ENCODE assay signal across 1 cellular context in the genomic region with DNA sequence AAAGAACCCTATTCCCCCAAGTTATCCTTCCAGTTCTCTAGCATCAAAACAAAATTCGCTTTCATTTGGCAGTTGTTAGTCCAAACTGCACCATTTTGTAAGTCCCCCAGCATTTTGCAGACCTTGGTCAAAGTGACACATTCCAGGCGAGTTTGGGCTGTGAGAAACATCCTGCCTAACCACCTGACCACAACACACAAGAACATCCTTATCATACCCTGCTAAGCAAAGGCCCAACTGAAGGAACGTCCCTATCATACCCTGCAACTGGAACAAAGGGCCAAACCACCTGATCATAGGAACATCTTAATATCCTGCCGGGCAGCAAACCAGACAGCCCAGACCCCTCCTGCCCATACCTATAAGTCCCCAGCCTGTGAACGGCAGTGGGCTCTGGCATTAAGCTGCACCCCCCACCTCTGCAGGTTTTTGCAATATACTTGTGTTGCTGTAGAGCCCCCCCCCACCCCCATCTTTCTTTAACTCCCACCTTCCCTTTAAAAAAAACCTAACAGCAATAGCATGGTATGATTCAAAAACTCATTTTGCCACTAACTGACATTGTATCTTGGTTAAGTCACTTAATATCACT.
TF ChIP-seq lines count a peak whose summit lies in the region.

No MANE protein-coding gene starts in this region.

TF ChIP-seq in K562, 482 proteins besides CTCF, POLR2A, EP300 and RAD21 (continued from another document and continues in another):
- TF ChIP-seq SIRT6 (IDR thresholded peaks at IDR 0.05; ENCODE audit: low read depth, low read length), result no peak
- TF ChIP-seq, protein P1, sequence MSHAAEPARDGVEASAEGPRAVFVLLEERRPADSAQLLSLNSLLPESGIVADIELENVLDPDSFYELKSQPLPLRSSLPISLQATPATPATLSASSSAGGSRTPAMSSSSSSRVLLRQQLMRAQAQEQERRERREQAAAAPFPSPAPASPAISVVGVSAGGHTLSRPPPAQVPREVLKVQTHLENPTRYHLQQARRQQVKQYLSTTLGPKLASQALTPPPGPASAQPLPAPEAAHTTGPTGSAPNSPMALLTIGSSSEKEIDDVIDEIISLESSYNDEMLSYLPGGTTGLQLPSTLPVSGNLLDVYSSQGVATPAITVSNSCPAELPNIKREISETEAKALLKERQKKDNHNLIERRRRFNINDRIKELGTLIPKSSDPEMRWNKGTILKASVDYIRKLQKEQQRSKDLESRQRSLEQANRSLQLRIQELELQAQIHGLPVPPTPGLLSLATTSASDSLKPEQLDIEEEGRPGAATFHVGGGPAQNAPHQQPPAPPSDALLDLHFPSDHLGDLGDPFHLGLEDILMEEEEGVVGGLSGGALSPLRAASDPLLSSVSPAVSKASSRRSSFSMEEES (CRISPR knock-in tag; IDR thresholded peaks at IDR 0.05), result no peak
- no peak for TF ChIP-seq TRIM24 (IDR thresholded peaks at IDR 0.05)
- TF ChIP-seq GTF2E2 (tag; IDR thresholded peaks at IDR 0.05), result no peak
- no peak for TF ChIP-seq HMG20B (CRISPR knock-in tag; IDR thresholded peaks at IDR 0.05)
- TF ChIP-seq, protein P2, sequence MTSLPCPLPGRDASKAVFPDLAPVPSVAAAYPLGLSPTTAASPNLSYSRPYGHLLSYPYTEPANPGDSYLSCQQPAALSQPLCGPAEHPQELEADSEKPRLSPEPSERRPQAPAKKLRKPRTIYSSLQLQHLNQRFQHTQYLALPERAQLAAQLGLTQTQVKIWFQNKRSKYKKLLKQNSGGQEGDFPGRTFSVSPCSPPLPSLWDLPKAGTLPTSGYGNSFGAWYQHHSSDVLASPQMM (CRISPR knock-in tag; IDR thresholded peaks at IDR 0.05), result no peak
- TF ChIP-seq POLR2B (IDR thresholded peaks at IDR 0.05; ENCODE audit: low read depth, partially characterized antibody), result no peak
- no peak for TF ChIP-seq ATF1 (CRISPR knock-in tag; IDR thresholded peaks at IDR 0.05)
- no peak for TF ChIP-seq ATF1 (tag; IDR thresholded peaks at IDR 0.05)
- TF ChIP-seq POLR2AphosphoS2 (IDR thresholded peaks at IDR 0.05; ENCODE audit: low read length), result no peak
- TF ChIP-seq, protein P3, sequence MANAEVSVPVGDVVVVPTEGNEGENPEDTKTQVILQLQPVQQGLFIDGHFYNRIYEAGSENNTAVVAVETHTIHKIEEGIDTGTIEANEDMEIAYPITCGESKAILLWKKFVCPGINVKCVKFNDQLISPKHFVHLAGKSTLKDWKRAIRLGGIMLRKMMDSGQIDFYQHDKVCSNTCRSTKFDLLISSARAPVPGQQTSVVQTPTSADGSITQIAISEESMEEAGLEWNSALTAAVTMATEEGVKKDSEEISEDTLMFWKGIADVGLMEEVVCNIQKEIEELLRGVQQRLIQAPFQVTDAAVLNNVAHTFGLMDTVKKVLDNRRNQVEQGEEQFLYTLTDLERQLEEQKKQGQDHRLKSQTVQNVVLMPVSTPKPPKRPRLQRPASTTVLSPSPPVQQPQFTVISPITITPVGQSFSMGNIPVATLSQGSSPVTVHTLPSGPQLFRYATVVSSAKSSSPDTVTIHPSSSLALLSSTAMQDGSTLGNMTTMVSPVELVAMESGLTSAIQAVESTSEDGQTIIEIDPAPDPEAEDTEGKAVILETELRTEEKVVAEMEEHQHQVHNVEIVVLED (CRISPR knock-in tag; IDR thresholded peaks at IDR 0.05), result no peak
- no peak for TF ChIP-seq CBX3 (IDR thresholded peaks at IDR 0.05; ENCODE audit: borderline replicate concordance in 1 of 2, low read length in 2 of 2)
- no peak for TF ChIP-seq KLF6 (CRISPR knock-in tag; IDR thresholded peaks at IDR 0.05; ENCODE audit: borderline replicate concordance)
- TF ChIP-seq CXXC5 (CRISPR knock-in tag; IDR thresholded peaks at IDR 0.05), result peak; percentile 38; the same call in 1 of the 2 replicates
- TF ChIP-seq NCOR1 (IDR thresholded peaks at IDR 0.05), result peak; percentile 60
- TF ChIP-seq, protein P4, sequence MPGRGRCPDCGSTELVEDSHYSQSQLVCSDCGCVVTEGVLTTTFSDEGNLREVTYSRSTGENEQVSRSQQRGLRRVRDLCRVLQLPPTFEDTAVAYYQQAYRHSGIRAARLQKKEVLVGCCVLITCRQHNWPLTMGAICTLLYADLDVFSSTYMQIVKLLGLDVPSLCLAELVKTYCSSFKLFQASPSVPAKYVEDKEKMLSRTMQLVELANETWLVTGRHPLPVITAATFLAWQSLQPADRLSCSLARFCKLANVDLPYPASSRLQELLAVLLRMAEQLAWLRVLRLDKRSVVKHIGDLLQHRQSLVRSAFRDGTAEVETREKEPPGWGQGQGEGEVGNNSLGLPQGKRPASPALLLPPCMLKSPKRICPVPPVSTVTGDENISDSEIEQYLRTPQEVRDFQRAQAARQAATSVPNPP (IDR thresholded peaks at IDR 0.05; ENCODE audit: borderline replicate concordance, insufficient read depth, insufficient read length), result no peak
- TF ChIP-seq ESRRA (IDR thresholded peaks at IDR 0.05; ENCODE audit: borderline replicate concordance, low read depth), result peak; percentile 41; the same call in 1 of the 2 replicates
- no peak for TF ChIP-seq HLTF (IDR thresholded peaks at IDR 0.05)
- TF ChIP-seq, protein P5, sequence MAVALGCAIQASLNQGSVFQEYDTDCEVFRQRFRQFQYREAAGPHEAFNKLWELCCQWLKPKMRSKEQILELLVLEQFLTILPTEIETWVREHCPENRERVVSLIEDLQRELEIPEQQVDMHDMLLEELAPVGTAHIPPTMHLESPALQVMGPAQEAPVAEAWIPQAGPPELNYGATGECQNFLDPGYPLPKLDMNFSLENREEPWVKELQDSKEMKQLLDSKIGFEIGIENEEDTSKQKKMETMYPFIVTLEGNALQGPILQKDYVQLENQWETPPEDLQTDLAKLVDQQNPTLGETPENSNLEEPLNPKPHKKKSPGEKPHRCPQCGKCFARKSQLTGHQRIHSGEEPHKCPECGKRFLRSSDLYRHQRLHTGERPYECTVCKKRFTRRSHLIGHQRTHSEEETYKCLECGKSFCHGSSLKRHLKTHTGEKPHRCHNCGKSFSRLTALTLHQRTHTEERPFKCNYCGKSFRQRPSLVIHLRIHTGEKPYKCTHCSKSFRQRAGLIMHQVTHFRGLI (CRISPR knock-in tag; IDR thresholded peaks at IDR 0.05), result no peak
- TF ChIP-seq, protein P6, sequence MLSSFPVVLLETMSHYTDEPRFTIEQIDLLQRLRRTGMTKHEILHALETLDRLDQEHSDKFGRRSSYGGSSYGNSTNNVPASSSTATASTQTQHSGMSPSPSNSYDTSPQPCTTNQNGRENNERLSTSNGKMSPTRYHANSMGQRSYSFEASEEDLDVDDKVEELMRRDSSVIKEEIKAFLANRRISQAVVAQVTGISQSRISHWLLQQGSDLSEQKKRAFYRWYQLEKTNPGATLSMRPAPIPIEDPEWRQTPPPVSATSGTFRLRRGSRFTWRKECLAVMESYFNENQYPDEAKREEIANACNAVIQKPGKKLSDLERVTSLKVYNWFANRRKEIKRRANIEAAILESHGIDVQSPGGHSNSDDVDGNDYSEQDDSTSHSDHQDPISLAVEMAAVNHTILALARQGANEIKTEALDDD (IDR thresholded peaks at IDR 0.05), result 0 out of 2 replicates have a peak, but pooled peaks have one; percentile 38
- TF ChIP-seq HDAC2 (IDR thresholded peaks at IDR 0.05), result no peak
- TF ChIP-seq ZNF584 (CRISPR knock-in tag; IDR thresholded peaks at IDR 0.05; ENCODE audit: low read depth), result no peak
- no peak for TF ChIP-seq FOXM1 (IDR thresholded peaks at IDR 0.05; ENCODE audit: low read depth)
- no peak for TF ChIP-seq FOXM1 (CRISPR knock-in tag; IDR thresholded peaks at IDR 0.05; ENCODE audit: low read depth)
- TF ChIP-seq ZBTB8A (IDR thresholded peaks at IDR 0.05; ENCODE audit: partially characterized antibody), result no peak
- TF ChIP-seq ZNF253 (CRISPR knock-in tag; conservative IDR thresholded peaks at IDR 0.05), result no peak
- TF ChIP-seq MEF2A (IDR thresholded peaks at IDR 0.05; ENCODE audit: control insufficient read depth, low read depth, low read length), result no peak
- TF ChIP-seq CBFA2T3 (IDR thresholded peaks at IDR 0.05), result peak; percentile 84
- TF ChIP-seq ZNF76 (CRISPR knock-in tag; IDR thresholded peaks at IDR 0.05; ENCODE audit: borderline replicate concordance), result no peak
- no peak for TF ChIP-seq POLR3A (IDR thresholded peaks at IDR 0.05; ENCODE audit: borderline replicate concordance, extremely low read depth, insufficient read depth, insufficient read length)
- TF ChIP-seq JUND (IDR thresholded peaks at IDR 0.05; ENCODE audit: borderline replicate concordance, low read depth, low read length), result peak; percentile 48; the same call in 1 of the 2 replicates
- TF ChIP-seq JUND (tag; IDR thresholded peaks at IDR 0.05; ENCODE audit: borderline replicate concordance, low read depth, low read length), result peak; percentile 34; the same call in 1 of the 3 replicates
- TF ChIP-seq, protein P7, sequence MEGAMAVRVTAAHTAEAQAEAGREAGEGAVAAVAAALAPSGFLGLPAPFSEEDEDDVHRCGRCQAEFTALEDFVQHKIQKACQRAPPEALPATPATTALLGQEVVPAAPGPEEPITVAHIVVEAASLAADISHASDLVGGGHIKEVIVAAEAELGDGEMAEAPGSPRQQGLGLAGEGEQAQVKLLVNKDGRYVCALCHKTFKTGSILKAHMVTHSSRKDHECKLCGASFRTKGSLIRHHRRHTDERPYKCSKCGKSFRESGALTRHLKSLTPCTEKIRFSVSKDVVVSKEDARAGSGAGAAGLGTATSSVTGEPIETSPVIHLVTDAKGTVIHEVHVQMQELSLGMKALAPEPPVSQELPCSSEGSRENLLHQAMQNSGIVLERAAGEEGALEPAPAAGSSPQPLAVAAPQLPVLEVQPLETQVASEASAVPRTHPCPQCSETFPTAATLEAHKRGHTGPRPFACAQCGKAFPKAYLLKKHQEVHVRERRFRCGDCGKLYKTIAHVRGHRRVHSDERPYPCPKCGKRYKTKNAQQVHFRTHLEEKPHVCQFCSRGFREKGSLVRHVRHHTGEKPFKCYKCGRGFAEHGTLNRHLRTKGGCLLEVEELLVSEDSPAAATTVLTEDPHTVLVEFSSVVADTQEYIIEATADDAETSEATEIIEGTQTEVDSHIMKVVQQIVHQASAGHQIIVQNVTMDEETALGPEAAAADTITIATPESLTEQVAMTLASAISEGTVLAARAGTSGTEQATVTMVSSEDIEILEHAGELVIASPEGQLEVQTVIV (CRISPR knock-in tag; IDR thresholded peaks at IDR 0.05; ENCODE audit: borderline replicate concordance), result no peak
- no peak for TF ChIP-seq MIER1 (IDR thresholded peaks at IDR 0.05; ENCODE audit: low read depth)
- no peak for TF ChIP-seq HNRNPK (IDR thresholded peaks at IDR 0.05; ENCODE audit: low read depth, low read length, poor library complexity, severe bottlenecking)
- TF ChIP-seq MYC (IDR thresholded peaks at IDR 0.05; ENCODE audit: low read depth, low read length), result no peak
- no peak for TF ChIP-seq MYC (CRISPR knock-in tag; IDR thresholded peaks at IDR 0.05; ENCODE audit: borderline replicate concordance, low read depth)
- TF ChIP-seq, protein P8, sequence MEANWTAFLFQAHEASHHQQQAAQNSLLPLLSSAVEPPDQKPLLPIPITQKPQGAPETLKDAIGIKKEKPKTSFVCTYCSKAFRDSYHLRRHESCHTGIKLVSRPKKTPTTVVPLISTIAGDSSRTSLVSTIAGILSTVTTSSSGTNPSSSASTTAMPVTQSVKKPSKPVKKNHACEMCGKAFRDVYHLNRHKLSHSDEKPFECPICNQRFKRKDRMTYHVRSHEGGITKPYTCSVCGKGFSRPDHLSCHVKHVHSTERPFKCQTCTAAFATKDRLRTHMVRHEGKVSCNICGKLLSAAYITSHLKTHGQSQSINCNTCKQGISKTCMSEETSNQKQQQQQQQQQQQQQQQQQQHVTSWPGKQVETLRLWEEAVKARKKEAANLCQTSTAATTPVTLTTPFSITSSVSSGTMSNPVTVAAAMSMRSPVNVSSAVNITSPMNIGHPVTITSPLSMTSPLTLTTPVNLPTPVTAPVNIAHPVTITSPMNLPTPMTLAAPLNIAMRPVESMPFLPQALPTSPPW (CRISPR knock-in tag; IDR thresholded peaks at IDR 0.05), result peak; percentile 18; the same call in 1 of the 2 replicates
- peak in 1 of 2 experiments; percentile 38; a peak in 1 of 4 replicates for TF ChIP-seq FOXK2 (conservative IDR thresholded peaks at IDR 0.05 in 1 of 2, IDR thresholded peaks at IDR 0.05 in 1 of 2; ENCODE audit: low read depth in 2 of 2)
- TF ChIP-seq, protein P9, sequence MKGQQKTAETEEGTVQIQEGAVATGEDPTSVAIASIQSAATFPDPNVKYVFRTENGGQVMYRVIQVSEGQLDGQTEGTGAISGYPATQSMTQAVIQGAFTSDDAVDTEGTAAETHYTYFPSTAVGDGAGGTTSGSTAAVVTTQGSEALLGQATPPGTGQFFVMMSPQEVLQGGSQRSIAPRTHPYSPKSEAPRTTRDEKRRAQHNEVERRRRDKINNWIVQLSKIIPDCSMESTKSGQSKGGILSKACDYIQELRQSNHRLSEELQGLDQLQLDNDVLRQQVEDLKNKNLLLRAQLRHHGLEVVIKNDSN (CRISPR knock-in tag; IDR thresholded peaks at IDR 0.05), result peak; percentile 27; the same call in 1 of the 2 replicates
- TF ChIP-seq, protein P10, sequence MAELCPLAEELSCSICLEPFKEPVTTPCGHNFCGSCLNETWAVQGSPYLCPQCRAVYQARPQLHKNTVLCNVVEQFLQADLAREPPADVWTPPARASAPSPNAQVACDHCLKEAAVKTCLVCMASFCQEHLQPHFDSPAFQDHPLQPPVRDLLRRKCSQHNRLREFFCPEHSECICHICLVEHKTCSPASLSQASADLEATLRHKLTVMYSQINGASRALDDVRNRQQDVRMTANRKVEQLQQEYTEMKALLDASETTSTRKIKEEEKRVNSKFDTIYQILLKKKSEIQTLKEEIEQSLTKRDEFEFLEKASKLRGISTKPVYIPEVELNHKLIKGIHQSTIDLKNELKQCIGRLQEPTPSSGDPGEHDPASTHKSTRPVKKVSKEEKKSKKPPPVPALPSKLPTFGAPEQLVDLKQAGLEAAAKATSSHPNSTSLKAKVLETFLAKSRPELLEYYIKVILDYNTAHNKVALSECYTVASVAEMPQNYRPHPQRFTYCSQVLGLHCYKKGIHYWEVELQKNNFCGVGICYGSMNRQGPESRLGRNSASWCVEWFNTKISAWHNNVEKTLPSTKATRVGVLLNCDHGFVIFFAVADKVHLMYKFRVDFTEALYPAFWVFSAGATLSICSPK (IDR thresholded peaks at IDR 0.05; ENCODE audit: borderline replicate concordance), result no peak
- peak; percentile 63 for TF ChIP-seq CBFA2T2 (conservative IDR thresholded peaks at IDR 0.05)
- no peak for TF ChIP-seq GABPB1 (CRISPR knock-in tag; IDR thresholded peaks at IDR 0.05)
- TF ChIP-seq ZNF134 (CRISPR knock-in tag; conservative IDR thresholded peaks at IDR 0.05), result peak; percentile 72
- no peak for TF ChIP-seq ARHGAP35 (IDR thresholded peaks at IDR 0.05; ENCODE audit: partially characterized antibody)
- TF ChIP-seq MAFF (IDR thresholded peaks at IDR 0.05; ENCODE audit: low read length), result no peak
- TF ChIP-seq EHMT2 (IDR thresholded peaks at IDR 0.05), result peak; percentile 27; the same call in 1 of the 2 replicates
- TF ChIP-seq TCF3 (CRISPR knock-in tag; IDR thresholded peaks at IDR 0.05), result peak; percentile 68
- TF ChIP-seq GTF2F1 (IDR thresholded peaks at IDR 0.05; ENCODE audit: low read depth, low read length), result no peak
- no peak for TF ChIP-seq ZFP30 (CRISPR knock-in tag; IDR thresholded peaks at IDR 0.05; ENCODE audit: borderline replicate concordance)
- TF ChIP-seq ARID1B (IDR thresholded peaks at IDR 0.05), result peak; percentile 67
- TF ChIP-seq, protein P11, sequence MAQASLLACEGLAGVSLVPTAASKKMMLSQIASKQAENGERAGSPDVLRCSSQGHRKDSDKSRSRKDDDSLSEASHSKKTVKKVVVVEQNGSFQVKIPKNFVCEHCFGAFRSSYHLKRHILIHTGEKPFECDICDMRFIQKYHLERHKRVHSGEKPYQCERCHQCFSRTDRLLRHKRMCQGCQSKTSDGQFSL (CRISPR knock-in tag; IDR thresholded peaks at IDR 0.05), result no peak
- TF ChIP-seq, protein P11 (tag; IDR thresholded peaks at IDR 0.05), result peak in 1 of 2 experiments; percentile 65; a peak in 2 of 4 replicates
